Comparison of ENCODE assay signal across 8 cellular contexts in genomic region chr5:141430332-141431113, GRCh38. TPM values are rescaled to one million over a fixed set of nuclear protein-coding genes. Genes with fewer than 3 reads are reported as not detected.
DNase-seq lines count a peak whose midpoint lies in the region; ATAC-seq, FAIRE-seq and TF ChIP-seq lines count a peak whose summit lies in the region.

Gene PCDHGA12 (plus strand): TSS chr5:141430507. CDS start chr5:141430760, 253 bp downstream.

- no peak within 1 kb of the TSS for H3K27ac ChIP-seq in A673 (ENCODE audit: low read depth, low read length, poor library complexity, severe bottlenecking)
- peak within 1 kb of the TSS; percentile 65 for H3K27ac ChIP-seq in left ventricle myocardium inferior (replicated peaks)

- no peak for FAIRE-seq in urothelium cell line (lab: Jason Lieb, UNC)

- H3K4me1 Mint-ChIP-seq in activated T-helper 2 cell treated with anti-CD3 and anti-CD28 coated beads, Interferon-gamma antibody, Interleukin-2, Interleukin-4, amounts not matched to agents 10 μg/mL and 5 μg/mL and 100 μg/mL, durations not matched to agents 14 hours and 24 hours and 36 hours (ENCODE audit: low read depth), result peaks cover 2% of the 10 kb centered on the region
- H3K4me1 Mint-ChIP-seq in stimulated activated naive B cell treated with anti-CD40 and anti-IgM and Interleukin-4, amounts not matched to agents 10 μg/mL and 1 μg/mL and 100 μg/mL, for 72 hours, result peaks cover 14 to 22% of the 10 kb centered on the region in 2 donors

- peak within 1 kb of the TSS; percentile 63 for H3K4me3 Mint-ChIP-seq in activated T-helper 2 cell treated with anti-CD3 and anti-CD28 coated beads, Interferon-gamma antibody, Interleukin-2, Interleukin-4, amounts not matched to agents 10 μg/mL and 5 μg/mL and 100 μg/mL, durations not matched to agents 14 hours and 24 hours and 36 hours (ENCODE audit: low read depth)
- H3K4me3 Mint-ChIP-seq in stimulated activated naive B cell treated with anti-CD40 and anti-IgM and Interleukin-4, amounts not matched to agents 10 μg/mL and 1 μg/mL and 100 μg/mL, for 72 hours, result peak within 1 kb of the TSS; percentile 64 to 82

- peaks cover 24% of the 10 kb centered on the region for H3K27me3 Mint-ChIP-seq in activated T-helper 2 cell treated with anti-CD3 and anti-CD28 coated beads, Interferon-gamma antibody, Interleukin-2, Interleukin-4, amounts not matched to agents 10 μg/mL and 5 μg/mL and 100 μg/mL, durations not matched to agents 14 hours and 24 hours and 36 hours (ENCODE audit: low read depth)
- peaks cover 60 to 78% of the 10 kb centered on the region in 2 donors for H3K27me3 Mint-ChIP-seq in stimulated activated naive B cell treated with anti-CD40 and anti-IgM and Interleukin-4, amounts not matched to agents 10 μg/mL and 1 μg/mL and 100 μg/mL, for 72 hours

- CTCF ChIA-PET in A673 (lab: Charles Lee), result interaction anchor here (1.2 kb wide), 1 partner anchor 10 kb away, joined by 4 read pairs; the partner anchor contains the start of gene PCDHGA11

- TF ChIP-seq CTCF in A673 (conservative IDR thresholded peaks at IDR 0.05; ENCODE audit: low read depth, low read length) (no peak), left ventricle myocardium inferior (IDR thresholded peaks at IDR 0.05; ENCODE audit: borderline replicate concordance) (peak; percentile 70)

- no peaks in the 10 kb centered on the region for H3K4me1 ChIP-seq in A673 (ENCODE audit: insufficient read depth, low read length, poor library complexity, severe bottlenecking)
- peaks cover 24% of the 10 kb centered on the region for H3K4me1 ChIP-seq in left ventricle myocardium inferior

- H3K9me3 Mint-ChIP-seq in activated T-helper 2 cell treated with anti-CD3 and anti-CD28 coated beads, Interferon-gamma antibody, Interleukin-2, Interleukin-4, amounts not matched to agents 10 μg/mL and 5 μg/mL and 100 μg/mL, durations not matched to agents 14 hours and 24 hours and 36 hours, result peaks cover 19% of the 10 kb centered on the region
- peaks cover 20 to 24% of the 10 kb centered on the region in 2 donors for H3K9me3 Mint-ChIP-seq in stimulated activated naive B cell treated with anti-CD40 and anti-IgM and Interleukin-4, amounts not matched to agents 10 μg/mL and 1 μg/mL and 100 μg/mL, for 72 hours

- peaks cover 2% of the 10 kb centered on the region for H3K36me3 Mint-ChIP-seq in activated T-helper 2 cell treated with anti-CD3 and anti-CD28 coated beads, Interferon-gamma antibody, Interleukin-2, Interleukin-4, amounts not matched to agents 10 μg/mL and 5 μg/mL and 100 μg/mL, durations not matched to agents 14 hours and 24 hours and 36 hours (ENCODE audit: low read depth)
- H3K36me3 Mint-ChIP-seq in stimulated activated naive B cell treated with anti-CD40 and anti-IgM and Interleukin-4, amounts not matched to agents 10 μg/mL and 1 μg/mL and 100 μg/mL, for 72 hours, result peaks cover 9 to 32% of the 10 kb centered on the region in 2 donors

- H3K27me3 ChIP-seq in A673 (replicated peaks; ENCODE audit: insufficient read depth, low read depth, low read length, poor library complexity), result no peaks in the 10 kb centered on the region
- no peaks in the 10 kb centered on the region for H3K27me3 ChIP-seq in left ventricle myocardium inferior (ENCODE audit: low read depth)

- POLR2A ChIA-PET in A673 (lab: Charles Lee; ENCODE audit: low non-redundant PET), result interaction anchor here (0.7 kb wide), 1 partner anchor 62 kb away, joined by 9 read pairs; no protein-coding TSS in a partner anchor

- H3K9me3 ChIP-seq in A673 (ENCODE audit: low read depth, low read length, poor library complexity, severe bottlenecking) (peaks cover 70% of the 10 kb centered on the region), left ventricle myocardium inferior (replicated peaks) (peaks cover 100% of the 10 kb centered on the region)

- no TSS peak for BruUV-seq in A673 (replicated peaks; lab: Mats Ljungman, UMichigan)

- H3K4me3 ChIP-seq in A673 (ENCODE audit: low read depth, low read length, poor library complexity, severe bottlenecking) (no peak within 1 kb of the TSS), left ventricle myocardium inferior (peak within 1 kb of the TSS; percentile 58)

- H3K36me3 ChIP-seq in A673 (ENCODE audit: insufficient read depth, low read length, poor library complexity, severe bottlenecking), result peaks cover 63% of the 10 kb centered on the region
- H3K36me3 ChIP-seq in left ventricle myocardium inferior, result peaks cover 55% of the 10 kb centered on the region

- H3K27ac Mint-ChIP-seq in activated T-helper 2 cell treated with anti-CD3 and anti-CD28 coated beads, Interferon-gamma antibody, Interleukin-2, Interleukin-4, amounts not matched to agents 10 μg/mL and 5 μg/mL and 100 μg/mL, durations not matched to agents 14 hours and 24 hours and 36 hours, result no peak within 1 kb of the TSS
- H3K27ac Mint-ChIP-seq in stimulated activated naive B cell treated with anti-CD40 and anti-IgM and Interleukin-4, amounts not matched to agents 10 μg/mL and 1 μg/mL and 100 μg/mL, for 72 hours, result peak within 1 kb of the TSS; percentile 89

- intact Hi-C loops in A673 (cut with micrococcal nuclease; ENCODE audit: unreplicated experiment) (no loop called here), left ventricle myocardium inferior (cut with micrococcal nuclease) (loop anchor here (10.0 kb wide), 1 partner anchor 94 kb away; no protein-coding TSS in a partner anchor)
- intact Hi-C loops in activated T-helper 2 cell treated with anti-CD3 and anti-CD28 coated beads, Interferon-gamma antibody, Interleukin-2, Interleukin-4, amounts not matched to agents 10 μg/mL and 5 μg/mL and 100 μg/mL, durations not matched to agents 14 hours and 24 hours and 36 hours (cut with micrococcal nuclease), result no loop called here

- DNase-seq in A673 (ENCODE audit: low spot score) (peak; percentile 7), left ventricle myocardium inferior (peak; percentile 50), urothelium cell line (ENCODE audit: low spot score) (no peak), DMS153 treated with DMSO at 0.1 percent for 48 hours (lab: John Stamatoyannopoulos, UW; ENCODE audit: unreplicated experiment) (no peak)
- no peak for DNase-seq in activated T-helper 2 cell treated with anti-CD3 and anti-CD28 coated beads, Interferon-gamma antibody, Interleukin-2, Interleukin-4, amounts not matched to agents 10 μg/mL and 5 μg/mL and 100 μg/mL, durations not matched to agents 14 hours and 24 hours and 36 hours (ENCODE audit: low spot score)
- DNase-seq in stimulated activated naive B cell treated with anti-CD40 and anti-IgM and Interleukin-4, amounts not matched to agents 10 μg/mL and 1 μg/mL and 100 μg/mL, for 72 hours, result peak; percentile 38

- ATAC-seq in GM18858 (IDR thresholded peaks at IDR 0.05; ENCODE audit: unreplicated experiment) (peak; percentile 72), HG03139 (IDR thresholded peaks at IDR 0.05; ENCODE audit: unreplicated experiment) (peak; percentile 89)
- peak; percentile 42 to 82 for ATAC-seq in stimulated activated naive B cell treated with anti-CD40 and anti-IgM and Interleukin-4, amounts not matched to agents 10 μg/mL and 1 μg/mL and 100 μg/mL, for 72 hours (replicated peaks)

RNA-seq across cellular contexts. Expression of gene PCDHGA12, which starts in this region (rescaled TPM):
- total RNA-seq in A673 (2021), result 3.5 and 3.6 TPM in 2 replicates
- total RNA-seq in activated T-helper 2 cell treated with anti-CD3 and anti-CD28 coated beads, Interferon-gamma antibody, Interleukin-2, Interleukin-4, amounts not matched to agents 10 μg/mL and 5 μg/mL and 100 μg/mL, durations not matched to agents 14 hours and 24 hours and 36 hours, result 0.11 and 0.16 TPM in 2 replicates
- total RNA-seq in left ventricle myocardium inferior, result 4.8 TPM

Comparison
In these comparisons a context has a peak if more than half of its experiments do, and no peak if none do; other contexts are left out.
1. DNase-seq: peak in A673 (single experiment), left ventricle myocardium inferior (single experiment) and stimulated activated naive B cell treated with anti-CD40 and anti-IgM and Interleukin-4, amounts not matched to agents 10 μg/mL and 1 μg/mL and 100 μg/mL, for 72 hours (single experiment); none in activated T-helper 2 cell treated with anti-CD3 and anti-CD28 coated beads, Interferon-gamma antibody, Interleukin-2, Interleukin-4, amounts not matched to agents 10 μg/mL and 5 μg/mL and 100 μg/mL, durations not matched to agents 14 hours and 24 hours and 36 hours (single experiment), urothelium cell line (single experiment) and DMS153 treated with DMSO at 0.1 percent for 48 hours (single experiment).
2. Peak in every context shown above with its lines, with median percentiles within 50 percentile points of each other: ATAC-seq.